16 cellular contexts compared by ENCODE assay signal in the genomic region with DNA sequence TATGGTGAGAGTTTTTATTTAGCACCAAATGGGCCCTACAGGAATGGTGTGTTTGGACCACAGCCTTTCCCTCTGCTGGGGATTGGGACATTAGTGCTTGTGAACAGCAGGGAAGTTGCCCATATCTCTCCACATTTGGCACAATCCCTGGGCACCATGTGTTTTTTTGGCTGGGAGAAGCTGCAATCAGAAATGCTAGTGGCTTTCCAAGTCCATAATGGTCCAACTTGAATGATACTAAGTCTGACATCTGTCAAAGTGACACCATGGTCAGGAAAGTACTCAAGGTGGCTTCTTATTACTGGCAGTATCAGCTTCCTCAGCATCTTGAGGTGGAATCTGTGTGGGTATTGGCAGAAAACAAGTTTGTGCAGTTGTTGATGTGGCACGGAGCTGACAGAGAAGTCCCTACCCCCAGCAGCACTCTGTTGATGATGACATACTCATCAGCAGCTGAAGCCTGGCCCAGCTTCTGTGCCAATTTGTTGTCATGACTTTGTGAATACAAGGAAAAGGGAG. TPM values are rescaled to one million over a fixed set of nuclear protein-coding genes. Genes with fewer than 3 reads are reported as not detected.
DNase-seq lines count a peak whose midpoint lies in the region; ATAC-seq and TF ChIP-seq lines count a peak whose summit lies in the region.
"Had no signal": no experiment of that assay in that cellular context is flagged by ENCODE, and none has a peak within 500 bp of the region (broad histone marks: within the 10 kb centered on the region; RNA-seq: fewer than 3 reads in every experiment).

No MANE protein-coding gene starts in this region.

- in situ Hi-C loops in gastrocnemius medialis (cut with MboI; ENCODE audit: low sequenced_read_pairs in 4 of 4) = no loop called here

- H3K9me3 ChIP-seq in ascending aorta (no peaks in the 10 kb centered on the region), heart left ventricle (no peaks in the 10 kb centered on the region), gastrocnemius medialis (no peaks in the 10 kb centered on the region), prostate gland (no peaks in the 10 kb centered on the region)
- H3K9me3 ChIP-seq: BLaER1 treated with 17β-estradiol and CSF1 and Interleukin-3, amounts not matched to agents 10 nM and 100 nM had no signal

- H3K27me3 Mint-ChIP-seq in GM23338 (ENCODE audit: insufficient read depth, low read depth, poor library complexity) = peaks cover 1% of the 10 kb centered on the region
- H3K27me3 Mint-ChIP-seq: type B pancreatic cell had no signal

- TF ChIP-seq POLR2A in heart left ventricle (IDR thresholded peaks at IDR 0.05) (no peak), gastrocnemius medialis (IDR thresholded peaks at IDR 0.05) (no peak), prostate gland (IDR thresholded peaks at IDR 0.05) (no peak)

- no peaks in the 10 kb centered on the region for H3K4me1 ChIP-seq in GM23338 (ENCODE audit: insufficient read depth)
- H3K4me1 ChIP-seq in ascending aorta = peaks cover 0 to 14% of the 10 kb centered on the region in 2 donors
- H3K4me1 ChIP-seq in heart left ventricle = peaks cover 7 to 71% (median 46%) of the 10 kb centered on the region in 12 donors
- peaks cover 12 to 38% of the 10 kb centered on the region in 2 donors for H3K4me1 ChIP-seq in gastrocnemius medialis
- no peaks in the 10 kb centered on the region for H3K4me1 ChIP-seq in prostate gland (replicated peaks)
- H3K4me1 ChIP-seq: parathyroid adenoma had no signal

- H3K4me3 ChIP-seq in GM23338 = no peak overlapping the region
- no peak overlapping the region for H3K4me3 ChIP-seq in ascending aorta
- no peak overlapping the region for H3K4me3 ChIP-seq in heart left ventricle
- no peak overlapping the region for H3K4me3 ChIP-seq in gastrocnemius medialis
- no peak overlapping the region for H3K4me3 ChIP-seq in prostate gland
- H3K4me3 ChIP-seq: BLaER1 treated with 17β-estradiol and CSF1 and Interleukin-3, amounts not matched to agents 10 nM and 100 nM had no signal

- 14 to 45% (median 23%) methylated on average over 1 of the region's 1 CpG for WGBS in heart left ventricle, 4 donors
- WGBS in prostate gland = 38% methylated on average over 1 of the region's 1 CpG

- H4K20me1 ChIP-seq in GM23338 (replicated peaks; ENCODE audit: insufficient read depth) = peaks cover 3% of the 10 kb centered on the region; the same call in 1 of the 2 replicates
- H4K20me1 ChIP-seq: BLaER1 treated with 17β-estradiol and CSF1 and Interleukin-3, amounts not matched to agents 10 nM and 100 nM had no signal

- H3K4me1 Mint-ChIP-seq in GM23338 = peaks cover 6% of the 10 kb centered on the region; the same call in 1 of the 3 replicates
- H3K4me1 Mint-ChIP-seq: activated CD4-positive, alpha-beta T cell treated with anti-CD3 and anti-CD28 coated beads for 36 hours had no signal

- no peak for ATAC-seq in GM23338
- peak; percentile 81 to 89 (median 86) for ATAC-seq in heart left ventricle
- peak; percentile 79 to 81 for ATAC-seq in gastrocnemius medialis
- ATAC-seq in HG03342 (IDR thresholded peaks at IDR 0.05; ENCODE audit: unreplicated experiment) = no peak
- ATAC-seq: activated CD4-positive, alpha-beta T cell treated with anti-CD3 and anti-CD28 coated beads for 36 hours had no signal

- TF ChIP-seq CTCF in GM23338 (conservative IDR thresholded peaks at IDR 0.05; ENCODE audit: low read depth in 2 of 2) (no peak), ascending aorta (IDR thresholded peaks at IDR 0.05) (no peak), heart left ventricle (IDR thresholded peaks at IDR 0.05) (no peak), gastrocnemius medialis (IDR thresholded peaks at IDR 0.05 in 4 of 5, conservative IDR thresholded peaks at IDR 0.05 in 1 of 5) (no peak), prostate gland (IDR thresholded peaks at IDR 0.05) (no peak)

- H3K27ac ChIP-seq in GM23338 (ENCODE audit: low read depth) = no peak overlapping the region
- peak overlapping the region; percentile 27 to 32 for H3K27ac ChIP-seq in ascending aorta
- peak overlapping the region; percentile 20 to 79 (median 52) for H3K27ac ChIP-seq in heart left ventricle
- peak overlapping the region; percentile 63 to 77 (median 65) for H3K27ac ChIP-seq in gastrocnemius medialis
- H3K27ac ChIP-seq in prostate gland = no peak overlapping the region
- H3K27ac ChIP-seq: BLaER1 treated with 17β-estradiol and CSF1 and Interleukin-3, amounts not matched to agents 10 nM and 100 nM; parathyroid adenoma; RWPE1 had no signal

- no peaks in the 10 kb centered on the region for H3K9me3 Mint-ChIP-seq in GM23338
- H3K9me3 Mint-ChIP-seq: type B pancreatic cell had no signal

- DNase-seq in GM23338 (ENCODE audit: low spot score) = no peak
- no peak for DNase-seq in ascending aorta (ENCODE audit: low spot score in 2 of 2)
- DNase-seq in heart left ventricle = peak in 4 of 5 donors; percentile 35 to 61 (median 58)
- DNase-seq in gastrocnemius medialis = peak; percentile 28 to 52
- DNase-seq in prostate gland (ENCODE audit: low spot score) = no peak
- DNase-seq in GF-D8 (lab: John Stamatoyannopoulos, UW) = no peak
- no peak for DNase-seq in retina
- DNase-seq: activated CD4-positive, alpha-beta T cell treated with anti-CD3 and anti-CD28 coated beads for 36 hours; activated T-cell treated with anti-CD3 and anti-CD28 coated beads, Interleukin-2, amount 50 U/mL, for 1 hour; NCI-H345; T-helper 2 cell had no signal

- H3K27me3 ChIP-seq in GM23338 (ENCODE audit: insufficient read depth) (no peaks in the 10 kb centered on the region), ascending aorta (no peaks in the 10 kb centered on the region), heart left ventricle (no peaks in the 10 kb centered on the region), gastrocnemius medialis (no peaks in the 10 kb centered on the region), prostate gland (replicated peaks; ENCODE audit: insufficient read depth) (no peaks in the 10 kb centered on the region)
- H3K27me3 ChIP-seq: BLaER1 treated with 17β-estradiol and CSF1 and Interleukin-3, amounts not matched to agents 10 nM and 100 nM had no signal

- no peaks in the 10 kb centered on the region for H3F3A ChIP-seq in GM23338 (replicated peaks; ENCODE audit: low read depth)

- peaks cover 26% of the 10 kb centered on the region; the same call in 2 of the 3 replicates for H3K36me3 Mint-ChIP-seq in GM23338 (ENCODE audit: low read depth)

- intact Hi-C loops in ascending aorta (cut with DNase I) = no loop called here
- intact Hi-C loops in heart left ventricle (cut with DNase I) = loop anchor here in 5 of 10 donors (2.0 to 10.0 kb wide), 3 partner anchors 29 to 53 kb away; a partner anchor contains a TSS
- intact Hi-C loops in gastrocnemius medialis (cut with DNase I; ENCODE audit: low total_unique reads) = no loop called here
- intact Hi-C loops in prostate gland (cut with DNase I) = no loop called here

- H3K4me3 Mint-ChIP-seq in GM23338 = no peak overlapping the region
- H3K4me3 Mint-ChIP-seq: activated CD4-positive, alpha-beta T cell treated with anti-CD3 and anti-CD28 coated beads for 36 hours; type B pancreatic cell had no signal

- H3K36me3 ChIP-seq in GM23338 (ENCODE audit: insufficient read depth) (no peaks in the 10 kb centered on the region), ascending aorta (no peaks in the 10 kb centered on the region), heart left ventricle (peaks cover 0 to 21% (median 5%) of the 10 kb centered on the region in 9 donors), gastrocnemius medialis (no peaks in the 10 kb centered on the region), prostate gland (no peaks in the 10 kb centered on the region)
- H3K36me3 ChIP-seq: BLaER1 treated with 17β-estradiol and CSF1 and Interleukin-3, amounts not matched to agents 10 nM and 100 nM had no signal

- H3K79me2 ChIP-seq in GM23338 (replicated peaks; ENCODE audit: insufficient read depth) = peaks cover 4% of the 10 kb centered on the region; the same call in 1 of the 2 replicates
- H3K79me2 ChIP-seq: parathyroid adenoma had no signal

- H3K27ac Mint-ChIP-seq in GM23338 = peak overlapping the region; percentile 31; the same call in 1 of the 2 replicates
- H3K27ac Mint-ChIP-seq: activated CD4-positive, alpha-beta T cell treated with anti-CD3 and anti-CD28 coated beads for 36 hours had no signal

- H3K9me2 ChIP-seq in GM23338 (ENCODE audit: insufficient read depth) = no peaks in the 10 kb centered on the region

- H2AFZ ChIP-seq in GM23338 = no peak overlapping the region
- H2AFZ ChIP-seq: parathyroid adenoma had no signal

- no peak overlapping the region for H3K4me2 ChIP-seq in GM23338

TF ChIP-seq in GM23338, 12 proteins besides CTCF, POLR2A, EP300 and RAD21:
- TF ChIP-seq CREB1 (CRISPR knock-in tag; IDR thresholded peaks at IDR 0.05; ENCODE audit: low read depth) (no peak), ZNF114 (CRISPR knock-in tag; IDR thresholded peaks at IDR 0.05) (no peak), NANOG (IDR thresholded peaks at IDR 0.05; ENCODE audit: borderline replicate concordance) (no peak), JUNB (IDR thresholded peaks at IDR 0.05; ENCODE audit: unreplicated experiment) (no peak), EZH2 (IDR thresholded peaks at IDR 0.05; ENCODE audit: low read depth, unreplicated experiment) (no peak)

RNA-seq across cellular contexts. Expression of a gene that starts 53.0 kb away (rescaled TPM):
- 20.8 and 30.2 TPM in 2 replicates for total RNA-seq in GM23338 (2014; rRNA removed; shearing (Covaris generic))
- 7.4 and 8.2 TPM in 2 replicates for polyA plus RNA-seq in GM23338 (2016; fragmentation: Nextera tagmentation; extraction: Ambion mirVana)
- total RNA-seq in ascending aorta = 70.2 TPM
- total RNA-seq in heart left ventricle = 10 to 100 TPM; 19.0 to 47.5 (median 29.8) TPM
- polyA plus RNA-seq in heart left ventricle = 10 to 100 TPM; 10.7 to 12.7 TPM
- total RNA-seq in gastrocnemius medialis = 10 to 100 TPM; 28.2 to 42.4 (median 35.4) TPM
- 10 to 100 TPM; 34.3 to 48.6 TPM for total RNA-seq in prostate gland

Comparison
In these comparisons a context has a peak if more than half of its experiments do, and no peak if none do; other contexts are left out.
1. ATAC-seq: peak in heart left ventricle (4 of 4) and gastrocnemius medialis (2 of 2); none in GM23338 (single experiment) and HG03342 (single experiment).
2. DNase-seq: peak in heart left ventricle (4 of 5) and gastrocnemius medialis (2 of 2); none in GM23338 (single experiment), ascending aorta (0 of 2), prostate gland (single experiment), GF-D8 (single experiment) and retina (single experiment).
3. H3K27ac ChIP-seq: peak in ascending aorta (2 of 2), heart left ventricle (12 of 12) and gastrocnemius medialis (4 of 4); none in GM23338 (single experiment) and prostate gland (0 of 2).